ENCODE assay signal across 10 cellular contexts in genomic region chr6:37860226-37860839, GRCh38. TPM values are rescaled to one million over a fixed set of nuclear protein-coding genes. Genes with fewer than 3 reads are reported as not detected.
DNase-seq lines count a peak whose midpoint lies in the region; ATAC-seq, FAIRE-seq and TF ChIP-seq lines count a peak whose summit lies in the region.
"Had no signal": no experiment of that assay in that cellular context is flagged by ENCODE, and none has a peak within 500 bp of the region (broad histone marks: within the 10 kb centered on the region; RNA-seq: fewer than 3 reads in every experiment).

No MANE protein-coding gene starts in this region.

- no peaks in the 10 kb centered on the region for H3K27me3 Mint-ChIP-seq in glutamatergic neuron (ENCODE audit: unreplicated experiment)
- H3K27me3 Mint-ChIP-seq: naive thymus-derived CD8-positive, alpha-beta T cell had no signal

- H3K36me3 Mint-ChIP-seq in glutamatergic neuron (ENCODE audit: unreplicated experiment): no peaks in the 10 kb centered on the region

- H3K9me3 ChIP-seq in transverse colon: no peaks in the 10 kb centered on the region
- H3K9me3 ChIP-seq: BLaER1 had no signal

- no peaks in the 10 kb centered on the region for H3K9me3 Mint-ChIP-seq in glutamatergic neuron (ENCODE audit: unreplicated experiment)
- H3K9me3 Mint-ChIP-seq: naive thymus-derived CD8-positive, alpha-beta T cell had no signal

- FAIRE-seq in TTC549 (lab: Jason Lieb, UNC): peak; percentile 43

- no peak overlapping the region for H3K4me3 Mint-ChIP-seq in glutamatergic neuron (ENCODE audit: unreplicated experiment)

- H3K4me1 ChIP-seq in transverse colon: peaks cover 0 to 6% (median 2%) of the 10 kb centered on the region in 4 donors

- H3K4me3 ChIP-seq in HFF-Myc (replicated peaks; ENCODE audit: low read depth, low read length): no peak overlapping the region
- H3K4me3 ChIP-seq in transverse colon: no peak overlapping the region
- H3K4me3 ChIP-seq: BLaER1 had no signal

- no peak overlapping the region for H3K27ac Mint-ChIP-seq in glutamatergic neuron (ENCODE audit: unreplicated experiment)

- TF ChIP-seq POLR2A in transverse colon (IDR thresholded peaks at IDR 0.05): no peak

- TF ChIP-seq EP300 in transverse colon (IDR thresholded peaks at IDR 0.05; ENCODE audit: low read depth): no peak

- in situ Hi-C loops in transverse colon (cut with MboI; ENCODE audit: low pct_ligation_motif_present in 1 of 4, low pct_unique_long_range_greater_than_20kb in 1 of 4, low sequenced_read_pairs in 3 of 4): no loop called here

- 58 to 69% methylated on average over 1 of the region's 1 CpG for WGBS in transverse colon (ENCODE audit: low coverage in 1 of 2), 2 donors

- no peaks in the 10 kb centered on the region for H3K36me3 ChIP-seq in transverse colon

- H3K27me3 ChIP-seq in transverse colon: no peaks in the 10 kb centered on the region
- H3K27me3 ChIP-seq: BLaER1 had no signal

- DNase-seq in DMS53 (lab: John Stamatoyannopoulos, UW) (peak; percentile 52), DMS53 treated with DMSO at 0.1 percent for 48 hours (lab: John Stamatoyannopoulos, UW; ENCODE audit: unreplicated experiment) (no peak), HFF-Myc (ENCODE audit: extremely low read depth, low read depth) (no peak), glutamatergic neuron (no peak), transverse colon (no peak)

- TF ChIP-seq CTCF in HFF-Myc (IDR thresholded peaks at IDR 0.05; ENCODE audit: low read depth, low read length, missing control alignments): peak; percentile 56
- TF ChIP-seq CTCF in glutamatergic neuron (IDR thresholded peaks at IDR 0.05; ENCODE audit: partially characterized antibody, unreplicated experiment): peak; percentile 82
- TF ChIP-seq CTCF in transverse colon (IDR thresholded peaks at IDR 0.05): peak; percentile 53 to 59 (median 58)

- intact Hi-C loops in transverse colon (cut with DNase I; ENCODE audit: low total_unique reads): loop anchor here (10.0 kb wide), 1 partner anchor 46 kb away; the partner anchor contains the start of gene ZFAND3

- H3K4me1 Mint-ChIP-seq in glutamatergic neuron (ENCODE audit: low read depth, unreplicated experiment): peaks cover 6% of the 10 kb centered on the region

- H3K27ac ChIP-seq in transverse colon: no peak overlapping the region
- H3K27ac ChIP-seq: BLaER1 had no signal

- no peak for ATAC-seq in HG03025 (IDR thresholded peaks at IDR 0.05; ENCODE audit: low FRiP score, unreplicated experiment)
- ATAC-seq in GM19452 (IDR thresholded peaks at IDR 0.05; ENCODE audit: unreplicated experiment): no peak
- ATAC-seq: naive thymus-derived CD8-positive, alpha-beta T cell had no signal

RNA-seq across cellular contexts. Expression of gene ZFAND3, which starts 40.8 kb away (rescaled TPM):
- total RNA-seq in glutamatergic neuron (ENCODE audit: unreplicated experiment) (115 TPM), transverse colon (10 to 100 TPM; 20.5 to 83.4 (median 36.5) TPM)
